Comparison of ENCODE assay signal across 13 cellular contexts in genomic region chr22:21570398-21570797, GRCh38. TPM values are rescaled to one million over a fixed set of nuclear protein-coding genes. Genes with fewer than 3 reads are reported as not detected.
DNase-seq lines count a peak whose midpoint lies in the region; ATAC-seq lines count a peak whose summit lies in the region.
"Had no signal": no experiment of that assay in that cellular context is flagged by ENCODE, and none has a peak within 500 bp of the region (broad histone marks: within the 10 kb centered on the region; RNA-seq: fewer than 3 reads in every experiment).

No MANE protein-coding gene starts in this region.

- H3K36me3 Mint-ChIP-seq in T-cell: peaks cover 9% of the 10 kb centered on the region

- H3K27ac Mint-ChIP-seq in T-cell: peak overlapping the region; percentile 39 to 49

- peaks cover 63 to 74% (median 68%) of the 10 kb centered on the region in 3 donors for H3K4me1 Mint-ChIP-seq in T-cell

- peak overlapping the region; percentile 37 for H3K27ac ChIP-seq in BLaER1
- H3K27ac ChIP-seq in iPS-20b (ENCODE audit: low read length): no peak overlapping the region
- H3K27ac ChIP-seq: adrenal gland, tibial artery had no signal

- ATAC-seq in T-cell (replicated peaks in 1 of 4): no peak
- ATAC-seq in GM21447 (IDR thresholded peaks at IDR 0.05; ENCODE audit: unreplicated experiment): no peak

- peak overlapping the region; percentile 28 to 86 (median 84) for H3K4me3 Mint-ChIP-seq in T-cell

- H3K4me3 ChIP-seq in BLaER1 (peak overlapping the region; percentile 99), GM08714 (ENCODE audit: low read length) (0 out of 2 replicates have a peak overlapping the region, but pooled peaks have one; percentile 11), iPS-20b (ENCODE audit: low read length) (peak overlapping the region; percentile 99; the same call in 1 of the 2 replicates)
- H3K4me3 ChIP-seq: adrenal gland, tibial artery had no signal

- POLR2A ChIA-PET in T-cell (lab: Charles Lee): no interaction called here

- H3K4me1 ChIP-seq in BLaER1 (peaks cover 48% of the 10 kb centered on the region), iPS-20b (ENCODE audit: insufficient read depth, low read length) (peaks cover 16% of the 10 kb centered on the region)

- peaks cover 78% of the 10 kb centered on the region for H4K20me1 ChIP-seq in BLaER1

- CTCF ChIA-PET in T-cell (lab: Charles Lee): no interaction called here

- no peak for DNase-seq in T-cell
- DNase-seq in NCI-H128 (lab: John Stamatoyannopoulos, UW; ENCODE audit: unreplicated experiment): no peak
- no peak for DNase-seq in activated CD4-positive, alpha-beta T cell treated with anti-CD3 and anti-CD28 coated beads, Interleukin-2, amount 50 U/mL, for 4 hours
- no peak for DNase-seq in KG1 (lab: John Stamatoyannopoulos, UW)
- DNase-seq: adrenal gland, NCI-H2029 treated with DMSO at 0.1 percent for 48 hours, retina, tibial artery had no signal

- H3K27me3 Mint-ChIP-seq in T-cell: no peaks in the 10 kb centered on the region
- H3K27me3 Mint-ChIP-seq: memory B cell had no signal

- peak overlapping the region; percentile 95 for H3K4me2 ChIP-seq in BLaER1

- H3K9me3 ChIP-seq in BLaER1 (no peaks in the 10 kb centered on the region), iPS-20b (ENCODE audit: insufficient read depth, low read depth, low read length) (no peaks in the 10 kb centered on the region)
- H3K9me3 ChIP-seq: adrenal gland, tibial artery had no signal

- H3K36me3 ChIP-seq in BLaER1 (peaks cover 30% of the 10 kb centered on the region), iPS-20b (ENCODE audit: insufficient read depth, low read depth, low read length) (peaks cover 12% of the 10 kb centered on the region)
- H3K36me3 ChIP-seq: adrenal gland, tibial artery had no signal

- H3K9ac ChIP-seq in BLaER1 (peak overlapping the region; percentile 100; the same call in 1 of the 2 replicates), iPS-20b (ENCODE audit: low read depth, low read length) (peak overlapping the region; percentile 31; the same call in 1 of the 2 replicates)

- H3K27me3 ChIP-seq in BLaER1: no peaks in the 10 kb centered on the region
- no peaks in the 10 kb centered on the region for H3K27me3 ChIP-seq in iPS-20b (ENCODE audit: insufficient read depth, low read length)
- H3K27me3 ChIP-seq: adrenal gland, tibial artery had no signal

- H3K9me3 Mint-ChIP-seq in T-cell: no peaks in the 10 kb centered on the region
- H3K9me3 Mint-ChIP-seq: memory B cell had no signal

RNA-seq across cellular contexts. Expression of gene UBE2L3, which starts 2.9 kb away (rescaled TPM):
- 10 to 100 TPM; 28.4 to 38.7 (median 34.3) TPM for total RNA-seq in T-cell

RNA-seq across cellular contexts. Expression of gene RIMBP3C, which starts 19.1 kb away (rescaled TPM):
- total RNA-seq in T-cell: 1 to 10 TPM in 3 of 5 donors, not detected in 2; 2.8 to 4.7 (median 3.9) TPM

RNA-seq across cellular contexts. Expression of gene YDJC, which starts 59.4 kb away (rescaled TPM):
- 10 to 100 TPM; 28.3 to 69.2 (median 62.2) TPM for total RNA-seq in T-cell

Comparison
In these comparisons a context has a peak if more than half of its experiments do, and no peak if none do; other contexts are left out.
1. H3K4me3 ChIP-seq: peak in every context shown above with its lines; median percentile 99 in BLaER1; 99 in iPS-20b; 11 in GM08714.